8 cellular contexts compared by ENCODE assay signal in genomic region chr1:234816186-234816851, GRCh38.
A peak's percentile ranks its signal among the peaks of the same experiment; 100 is the strongest.
DNase-seq lines count a peak whose midpoint lies in the region; ATAC-seq, FAIRE-seq and TF ChIP-seq lines count a peak whose summit lies in the region.
"Not testable (repeated sequence)": the region's sequence is repeated elsewhere in the genome, so short reads cannot be mapped to it uniquely, and the experiment has no call there.

No MANE protein-coding gene starts in this region.

- POLR2A ChIA-PET in HepG2 (lab: Yijun Ruan, JAX): interaction anchor here (1.1 to 1.3 kb wide), 3 partner anchors 48 to 268 kb away, joined by 3 to 4 read pairs (median 3); partner anchors contain the start of gene IRF2BP2

- H3K79me2 ChIP-seq in HepG2 (ENCODE audit: insufficient read depth, low read length): not testable (repeated sequence)

- not testable (repeated sequence) for TF ChIP-seq EP300 in HepG2 (IDR thresholded peaks at IDR 0.05; ENCODE audit: low read depth in 2 of 2, low read length in 2 of 2); HepG2 (CRISPR knock-in tag; IDR thresholded peaks at IDR 0.05; ENCODE audit: borderline replicate concordance); transverse colon (IDR thresholded peaks at IDR 0.05; ENCODE audit: low read depth)

- not testable (repeated sequence) for FAIRE-seq in HepG2 (lab: Jason Lieb, UNC)

- intact Hi-C loops in esophagus squamous epithelium (cut with DNase I); heart right ventricle (cut with DNase I); gastrocnemius medialis (cut with DNase I; ENCODE audit: low total_unique reads); transverse colon (cut with DNase I; ENCODE audit: low total_unique reads): not testable (repeated sequence)
- intact Hi-C loops in HepG2 (cut with micrococcal nuclease; ENCODE audit: unreplicated experiment): loop anchor here (10.0 kb wide), 2 partner anchors 58 to 212 kb away; no protein-coding TSS in a partner anchor

- BruUV-seq in HepG2 (replicated peaks; lab: Mats Ljungman, UMichigan): not testable (repeated sequence)

- H3K9ac ChIP-seq in HepG2 (ENCODE audit: insufficient read depth, low read depth, low read length): peak overlapping the region; percentile 83

- not testable (repeated sequence) for H3K9me3 ChIP-seq in BE2C; esophagus squamous epithelium; heart right ventricle; HepG2 (ENCODE audit: low read length); gastrocnemius medialis; transverse colon

- TF ChIP-seq POLR2A in esophagus squamous epithelium (IDR thresholded peaks at IDR 0.05); gastrocnemius medialis (IDR thresholded peaks at IDR 0.05); transverse colon (IDR thresholded peaks at IDR 0.05): not testable (repeated sequence)
- TF ChIP-seq POLR2A in HepG2 (IDR thresholded peaks at IDR 0.05; ENCODE audit: insufficient read depth in 1 of 2, low read depth in 2 of 2, low read length in 2 of 2): peak in 1 of 2 experiments; percentile 44; a peak in 2 of 4 replicates

- H4K20me1 ChIP-seq in HepG2 (ENCODE audit: insufficient read depth, low read length): not testable (repeated sequence)

- 40 to 43% methylated on average over 1 to 4 of the region's 26 CpGs for whole genome bisulfite sequencing in esophagus squamous epithelium, 2 donors
- 40 to 46% methylated on average over 17 to 20 of the region's 26 CpGs for WGBS in heart right ventricle, 2 donors
- WGBS in HepG2 (ENCODE audit: low lambda C conversion rate): 26% methylated on average over 12 of the region's 26 CpGs
- 35% methylated on average over 16 of the region's 26 CpGs; no CpG with 5 or more reads in 1 of the 2 donors for WGBS in transverse colon (ENCODE audit: low coverage in 1 of 2), 2 donors

- not testable (repeated sequence) for H3K27me3 ChIP-seq in BE2C; esophagus squamous epithelium; heart right ventricle; HepG2 (ENCODE audit: control insufficient read depth in 1 of 2, insufficient read depth in 2 of 2, low read length in 2 of 2); gastrocnemius medialis; transverse colon

- not testable (repeated sequence) for H3K4me1 ChIP-seq in BE2C, gastrocnemius medialis
- peaks cover 0 to 16% (median 0%) of the 10 kb centered on the region in 3 donors for H3K4me1 ChIP-seq in esophagus squamous epithelium
- H3K4me1 ChIP-seq in heart right ventricle: peaks cover 0 to 13% (median 0%) of the 10 kb centered on the region in 9 donors
- H3K4me1 ChIP-seq in HepG2 (ENCODE audit: insufficient read depth, low read length): peaks cover 46% of the 10 kb centered on the region
- H3K4me1 ChIP-seq in transverse colon: peaks cover 4 to 26% (median 10%) of the 10 kb centered on the region in 4 donors

- not testable (repeated sequence) for TF ChIP-seq RAD21 in HepG2 (CRISPR knock-in tag; IDR thresholded peaks at IDR 0.05)

- H2AFZ ChIP-seq in HepG2 (ENCODE audit: low read length): not testable (repeated sequence)

- ATAC-seq in heart right ventricle (peak; percentile 76 to 88 (median 81)), HepG2 (peak; percentile 41), gastrocnemius medialis (peak; percentile 63 to 73)

- peak overlapping the region; percentile 59 to 79 (median 76) for H3K27ac ChIP-seq in esophagus squamous epithelium
- peak overlapping the region in 8 of 10 donors; percentile 53 to 68 (median 59) for H3K27ac ChIP-seq in heart right ventricle
- H3K27ac ChIP-seq in HepG2 (ENCODE audit: extremely low read length, insufficient read depth, low read length): peak overlapping the region; percentile 95
- peak overlapping the region; percentile 66 to 78 (median 72) for H3K27ac ChIP-seq in gastrocnemius medialis
- peak overlapping the region; percentile 86 to 94 (median 90) for H3K27ac ChIP-seq in transverse colon

- peak overlapping the region; percentile 75 for H3K4me2 ChIP-seq in HepG2 (ENCODE audit: low read depth, low read length)

- in situ Hi-C loops in HepG2 (cut with HindIII; ENCODE audit: extremely low pct_ligation_motif_present, low pct_unique_long_range_greater_than_20kb); gastrocnemius medialis (cut with MboI; ENCODE audit: low sequenced_read_pairs in 4 of 4); transverse colon (cut with MboI; ENCODE audit: low pct_ligation_motif_present in 1 of 4, low pct_unique_long_range_greater_than_20kb in 1 of 4, low sequenced_read_pairs in 3 of 4): not testable (repeated sequence)

- not testable (repeated sequence) for H3K36me3 ChIP-seq in BE2C; esophagus squamous epithelium; heart right ventricle; HepG2 (replicated peaks in 1 of 2; ENCODE audit: control insufficient read depth in 1 of 2, insufficient read depth in 2 of 2, low read length in 2 of 2); gastrocnemius medialis; transverse colon

- not testable (repeated sequence) for H3K4me3 ChIP-seq in BE2C (ENCODE audit: low read depth, low read length); transverse colon
- H3K4me3 ChIP-seq in esophagus squamous epithelium (peak overlapping the region in 1 of 4 donors; percentile 23), heart right ventricle (peak overlapping the region in 3 of 10 donors; percentile 13 to 24 (median 22)), HepG2 (replicated peaks in 1 of 3; ENCODE audit: insufficient read depth in 1 of 3, low read depth in 2 of 3, low read length in 3 of 3) (peak overlapping the region in 2 of 3 experiments; percentile 23 to 37; a peak in 2 of 6 replicates), gastrocnemius medialis (peak overlapping the region in 3 of 4 donors; percentile 32 to 37 (median 35))

- DNase-seq in BE2C: peak; percentile 24
- DNase-seq in amygdala (lab: John Stamatoyannopoulos, UW): peak in 35 of 56 donors; percentile 7 to 66 (median 30)
- not testable (repeated sequence) for DNase-seq in esophagus squamous epithelium (lab: John Stamatoyannopoulos, UW); HepG2 (ENCODE audit: low spot score)
- DNase-seq in heart right ventricle: peak; percentile 57 to 71
- peak in 41 of 56 donors; percentile 2 to 65 (median 29) for DNase-seq in nucleus accumbens (lab: John Stamatoyannopoulos, UW)
- DNase-seq in gastrocnemius medialis: peak; percentile 33 to 80
- peak; percentile 51 for DNase-seq in transverse colon

- CTCF ChIA-PET in HepG2 (lab: Yijun Ruan, JAX; ENCODE audit: low intra/inter-chr PET ratio, low total read pairs): not testable (repeated sequence)

- TF ChIP-seq CTCF in BE2C (IDR thresholded peaks at IDR 0.05; ENCODE audit: low read depth, low read length); esophagus squamous epithelium (IDR thresholded peaks at IDR 0.05); heart right ventricle (IDR thresholded peaks at IDR 0.05); HepG2 (CRISPR knock-in tag; IDR thresholded peaks at IDR 0.05); gastrocnemius medialis (IDR thresholded peaks at IDR 0.05 in 4 of 5, conservative IDR thresholded peaks at IDR 0.05 in 1 of 5); transverse colon (IDR thresholded peaks at IDR 0.05): not testable (repeated sequence)

TF ChIP-seq in HepG2, 621 proteins besides CTCF, POLR2A, EP300 and RAD21:
- TF ChIP-seq RBFOX2 (IDR thresholded peaks at IDR 0.05; ENCODE audit: low read depth, low read length) (peak; percentile 80), HNRNPL (IDR thresholded peaks at IDR 0.05; ENCODE audit: low read depth, low read length) (0 out of 2 replicates have a peak, but pooled peaks have one; percentile 48), YY1 (IDR thresholded peaks at IDR 0.05; ENCODE audit: insufficient read depth, insufficient replicate concordance, low read depth, low read length) (peak; percentile 36), PAF1 (CRISPR knock-in tag; IDR thresholded peaks at IDR 0.05) (0 out of 2 replicates have a peak, but pooled peaks have one; percentile 64), TAF1 (CRISPR knock-in tag; IDR thresholded peaks at IDR 0.05) (0 out of 2 replicates have a peak, but pooled peaks have one; percentile 22), ZGPAT (CRISPR knock-in tag; IDR thresholded peaks at IDR 0.05) (peak; percentile 28; the same call in 1 of the 2 replicates)
TF ChIP-seq in HepG2: peak in this region for 6; not testable (repeated sequence) for 615.
